ENCODE assay signal across 21 cellular contexts in the genomic region with DNA sequence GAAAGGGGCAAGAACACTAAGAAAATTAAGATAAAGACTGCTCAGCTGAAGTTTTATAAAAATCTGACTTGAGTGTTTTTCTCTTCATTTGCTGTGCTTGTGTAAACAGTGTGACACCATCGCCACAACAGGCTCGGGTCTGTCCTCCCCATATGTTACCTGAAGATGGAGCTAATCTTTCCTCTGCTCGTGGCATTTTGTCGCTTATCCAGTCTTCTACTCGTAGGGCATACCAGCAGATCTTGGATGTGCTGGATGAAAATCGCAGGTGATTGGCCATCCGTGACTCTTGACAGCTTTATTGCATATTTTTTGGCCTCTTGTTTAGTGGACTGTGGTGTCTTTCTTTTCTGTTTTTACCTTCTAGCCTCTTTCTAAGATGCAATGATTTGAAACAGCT. TPM values are rescaled to one million over a fixed set of nuclear protein-coding genes. Genes with fewer than 3 reads are reported as not detected.
"Had no signal": no experiment of that assay in that cellular context is flagged by ENCODE, and none has a peak within 500 bp of the region (broad histone marks: within the 10 kb centered on the region; RNA-seq: fewer than 3 reads in every experiment).

No MANE protein-coding gene starts in this region.

- H3K4me3 Mint-ChIP-seq: activated B cell treated with CpG ODN at 0.5 μM for 24 hours; activated CD4-positive, alpha-beta T cell treated with anti-CD3 and anti-CD28 coated beads, Interleukin-2, amount 10 ng/mL, durations not matched to agents 7 days and 5 days; dendritic cell treated with granulocyte-macrophage colony-stimulating factor and Interleukin-4, amounts not matched to agents 40 ng/mL and 50 ng/mL, for 4 days; effector memory CD8-positive, alpha-beta T cell; memory B cell; nephron; T-helper 1 cell treated with Interleukin-12 subunit alpha and Interleukin-12 subunit beta and Interleukin-4 antibody, amounts not matched to agents 30 μg/mL and 1 μg/mL, for 36 hours had no signal

- H3K4me3 ChIP-seq: adrenal gland, left ventricle myocardium inferior, psoas muscle, sigmoid colon, upper lobe of right lung had no signal

- DNase-seq: activated B cell treated with CpG ODN at 0.5 μM for 24 hours; activated CD4-positive, alpha-beta T cell treated with anti-CD3 and anti-CD28 coated beads, Interleukin-2, amount 10 ng/mL, durations not matched to agents 7 days and 5 days; activated naive CD4-positive, alpha-beta T cell treated with anti-CD3 and anti-CD28 coated beads, Interleukin-2, amount 50 U/mL, for 16 hours; adrenal gland; central memory CD4-positive, alpha-beta T cell; effector memory CD8-positive, alpha-beta T cell; left ventricle myocardium inferior; psoas muscle; sigmoid colon; stimulated activated CD4-positive, alpha-beta T cell treated with anti-CD3 and anti-CD28 coated beads, Interleukin-4, amount 100 ng/mL, for 1 hour; stimulated activated CD8-positive, alpha-beta memory T cell treated with anti-CD3 and anti-CD28 coated beads, Interleukin-4, amount 100 ng/mL, for 48 hours; stimulated activated naive CD8-positive, alpha-beta T cell treated with anti-CD3 and anti-CD28 coated beads, Interleukin-15, Interleukin-2, amounts not matched to agents 100 U/mL and 50 U/mL, for 24 hours; upper lobe of right lung had no signal

- ATAC-seq: effector memory CD8-positive, alpha-beta T cell; psoas muscle; stimulated activated naive CD8-positive, alpha-beta T cell treated with anti-CD3 and anti-CD28 coated beads, Interleukin-15, Interleukin-2, amounts not matched to agents 100 U/mL and 50 U/mL, for 24 hours; upper lobe of right lung had no signal

- H3K9me3 Mint-ChIP-seq: activated B cell treated with CpG ODN at 0.5 μM for 24 hours; activated CD4-positive, alpha-beta T cell treated with anti-CD3 and anti-CD28 coated beads, Interleukin-2, amount 10 ng/mL, durations not matched to agents 7 days and 5 days; dendritic cell treated with granulocyte-macrophage colony-stimulating factor and Interleukin-4, amounts not matched to agents 40 ng/mL and 50 ng/mL, for 4 days; effector memory CD8-positive, alpha-beta T cell; memory B cell; nephron; T-helper 1 cell treated with Interleukin-12 subunit alpha and Interleukin-12 subunit beta and Interleukin-4 antibody, amounts not matched to agents 30 μg/mL and 1 μg/mL, for 36 hours had no signal

- H3K27me3 ChIP-seq: adrenal gland, sigmoid colon, upper lobe of right lung had no signal

- H3K4me1 ChIP-seq: adrenal gland, left ventricle myocardium inferior, psoas muscle, sigmoid colon, upper lobe of right lung had no signal

- H3K27ac Mint-ChIP-seq: activated B cell treated with CpG ODN at 0.5 μM for 24 hours; activated CD4-positive, alpha-beta T cell treated with anti-CD3 and anti-CD28 coated beads, Interleukin-2, amount 10 ng/mL, durations not matched to agents 7 days and 5 days; dendritic cell treated with granulocyte-macrophage colony-stimulating factor and Interleukin-4, amounts not matched to agents 40 ng/mL and 50 ng/mL, for 4 days; effector memory CD8-positive, alpha-beta T cell; memory B cell; T-helper 1 cell treated with Interleukin-12 subunit alpha and Interleukin-12 subunit beta and Interleukin-4 antibody, amounts not matched to agents 30 μg/mL and 1 μg/mL, for 36 hours had no signal

- H3K9me3 ChIP-seq: adrenal gland, left ventricle myocardium inferior, psoas muscle, sigmoid colon, upper lobe of right lung had no signal

- H3K27ac ChIP-seq: adrenal gland, left ventricle myocardium inferior, psoas muscle, sigmoid colon, upper lobe of right lung had no signal

- H3K4me1 Mint-ChIP-seq: memory B cell, nephron had no signal

- H3K27me3 Mint-ChIP-seq: activated B cell treated with CpG ODN at 0.5 μM for 24 hours; activated CD4-positive, alpha-beta T cell treated with anti-CD3 and anti-CD28 coated beads, Interleukin-2, amount 10 ng/mL, durations not matched to agents 7 days and 5 days; dendritic cell treated with granulocyte-macrophage colony-stimulating factor and Interleukin-4, amounts not matched to agents 40 ng/mL and 50 ng/mL, for 4 days; effector memory CD8-positive, alpha-beta T cell; memory B cell had no signal

RNA-seq across cellular contexts. Expression of a gene that starts 32.0 kb away (rescaled TPM):
- total RNA-seq: activated B cell treated with CpG ODN at 0.5 μM for 24 hours; activated CD4-positive, alpha-beta T cell treated with anti-CD3 and anti-CD28 coated beads, Interleukin-2, amount 10 ng/mL, durations not matched to agents 7 days and 5 days; glomerular endothelial cell; left ventricle myocardium inferior; psoas muscle; sigmoid colon; temporal lobe; upper lobe of right lung had no signal
- polyA plus RNA-seq: adrenal gland had no signal

RNA-seq across cellular contexts. Expression of a gene that starts 40.6 kb away (rescaled TPM):
- total RNA-seq: activated B cell treated with CpG ODN at 0.5 μM for 24 hours; activated CD4-positive, alpha-beta T cell treated with anti-CD3 and anti-CD28 coated beads, Interleukin-2, amount 10 ng/mL, durations not matched to agents 7 days and 5 days; adrenal gland; glomerular endothelial cell; left ventricle myocardium inferior; osteoblast; psoas muscle; sigmoid colon; temporal lobe; upper lobe of right lung had no signal
- polyA plus RNA-seq: adrenal gland, esophagus, psoas muscle, sigmoid colon had no signal
